1 cellular context compared by ENCODE assay signal in genomic region chr11:126303623-126304456, GRCh38.
TF ChIP-seq lines count a peak whose summit lies in the region.

A gene with protein sequence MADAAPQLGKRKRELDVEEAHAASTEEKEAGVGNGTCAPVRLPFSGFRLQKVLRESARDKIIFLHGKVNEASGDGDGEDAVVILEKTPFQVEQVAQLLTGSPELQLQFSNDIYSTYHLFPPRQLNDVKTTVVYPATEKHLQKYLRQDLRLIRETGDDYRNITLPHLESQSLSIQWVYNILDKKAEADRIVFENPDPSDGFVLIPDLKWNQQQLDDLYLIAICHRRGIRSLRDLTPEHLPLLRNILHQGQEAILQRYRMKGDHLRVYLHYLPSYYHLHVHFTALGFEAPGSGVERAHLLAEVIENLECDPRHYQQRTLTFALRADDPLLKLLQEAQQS (plus strand): TSS chr11:126304060. CDS start chr11:126304081, 21 bp downstream.

TF ChIP-seq in HepG2, 621 proteins besides CTCF, POLR2A, EP300 and RAD21 (continued from another document and continues in another):
- TF ChIP-seq, protein P1, sequence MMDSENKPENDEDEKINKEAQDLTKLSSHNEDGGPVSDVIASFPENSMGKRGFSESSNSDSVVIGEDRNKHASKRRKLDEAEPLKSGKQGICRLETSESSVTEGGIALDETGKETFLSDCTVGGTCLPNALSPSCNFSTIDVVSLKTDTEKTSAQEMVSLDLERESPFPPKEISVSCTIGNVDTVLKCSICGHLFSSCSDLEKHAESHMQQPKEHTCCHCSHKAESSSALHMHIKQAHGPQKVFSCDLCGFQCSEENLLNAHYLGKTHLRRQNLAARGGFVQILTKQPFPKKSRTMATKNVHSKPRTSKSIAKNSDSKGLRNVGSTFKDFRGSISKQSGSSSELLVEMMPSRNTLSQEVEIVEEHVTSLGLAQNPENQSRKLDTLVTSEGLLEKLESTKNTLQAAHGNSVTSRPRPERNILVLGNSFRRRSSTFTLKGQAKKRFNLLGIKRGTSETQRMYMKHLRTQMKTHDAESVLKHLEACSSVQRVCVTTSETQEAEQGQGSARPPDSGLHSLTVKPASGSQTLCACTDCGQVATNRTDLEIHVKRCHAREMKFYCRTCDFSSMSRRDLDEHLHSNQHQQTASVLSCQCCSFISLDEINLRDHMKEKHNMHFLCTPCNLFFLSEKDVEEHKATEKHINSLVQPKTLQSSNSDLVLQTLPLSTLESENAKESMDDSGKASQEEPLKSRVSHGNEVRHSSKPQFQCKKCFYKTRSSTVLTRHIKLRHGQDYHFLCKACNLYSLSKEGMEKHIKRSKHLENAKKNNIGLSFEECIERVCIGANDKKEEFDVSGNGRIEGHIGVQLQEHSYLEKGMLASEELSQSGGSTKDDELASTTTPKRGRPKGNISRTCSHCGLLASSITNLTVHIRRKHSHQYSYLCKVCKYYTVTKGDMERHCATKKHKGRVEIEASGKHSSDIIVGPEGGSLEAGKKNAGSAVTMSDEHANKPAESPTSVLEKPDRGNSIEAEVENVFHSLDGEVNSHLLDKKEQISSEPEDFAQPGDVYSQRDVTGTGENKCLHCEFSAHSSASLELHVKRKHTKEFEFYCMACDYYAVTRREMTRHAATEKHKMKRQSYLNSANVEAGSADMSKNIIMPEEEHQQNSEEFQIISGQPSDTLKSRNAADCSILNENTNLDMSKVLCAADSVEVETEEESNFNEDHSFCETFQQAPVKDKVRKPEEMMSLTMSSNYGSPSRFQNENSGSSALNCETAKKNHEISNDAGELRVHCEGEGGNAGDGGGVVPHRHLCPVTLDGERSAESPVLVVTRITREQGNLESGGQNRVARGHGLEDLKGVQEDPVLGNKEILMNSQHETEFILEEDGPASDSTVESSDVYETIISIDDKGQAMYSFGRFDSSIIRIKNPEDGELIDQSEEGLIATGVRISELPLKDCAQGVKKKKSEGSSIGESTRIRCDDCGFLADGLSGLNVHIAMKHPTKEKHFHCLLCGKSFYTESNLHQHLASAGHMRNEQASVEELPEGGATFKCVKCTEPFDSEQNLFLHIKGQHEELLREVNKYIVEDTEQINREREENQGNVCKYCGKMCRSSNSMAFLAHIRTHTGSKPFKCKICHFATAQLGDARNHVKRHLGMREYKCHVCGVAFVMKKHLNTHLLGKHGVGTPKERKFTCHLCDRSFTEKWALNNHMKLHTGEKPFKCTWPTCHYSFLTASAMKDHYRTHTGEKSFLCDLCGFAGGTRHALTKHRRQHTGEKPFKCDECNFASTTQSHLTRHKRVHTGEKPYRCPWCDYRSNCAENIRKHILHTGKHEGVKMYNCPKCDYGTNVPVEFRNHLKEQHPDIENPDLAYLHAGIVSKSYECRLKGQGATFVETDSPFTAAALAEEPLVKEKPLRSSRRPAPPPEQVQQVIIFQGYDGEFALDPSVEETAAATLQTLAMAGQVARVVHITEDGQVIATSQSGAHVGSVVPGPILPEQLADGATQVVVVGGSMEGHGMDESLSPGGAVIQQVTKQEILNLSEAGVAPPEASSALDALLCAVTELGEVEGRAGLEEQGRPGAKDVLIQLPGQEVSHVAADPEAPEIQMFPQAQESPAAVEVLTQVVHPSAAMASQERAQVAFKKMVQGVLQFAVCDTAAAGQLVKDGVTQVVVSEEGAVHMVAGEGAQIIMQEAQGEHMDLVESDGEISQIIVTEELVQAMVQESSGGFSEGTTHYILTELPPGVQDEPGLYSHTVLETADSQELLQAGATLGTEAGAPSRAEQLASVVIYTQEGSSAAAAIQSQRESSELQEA (CRISPR knock-in tag; IDR thresholded peaks at IDR 0.05; ENCODE audit: not compliant biosample characterization), result peak; percentile 97
- TF ChIP-seq GZF1 (CRISPR knock-in tag; IDR thresholded peaks at IDR 0.05), result peak; percentile 63; the same call in 1 of the 2 replicates
- TF ChIP-seq ZFYVE20 (CRISPR knock-in tag; IDR thresholded peaks at IDR 0.05; ENCODE audit: borderline replicate concordance, low read depth), result no peak
- TF ChIP-seq, protein P2, sequence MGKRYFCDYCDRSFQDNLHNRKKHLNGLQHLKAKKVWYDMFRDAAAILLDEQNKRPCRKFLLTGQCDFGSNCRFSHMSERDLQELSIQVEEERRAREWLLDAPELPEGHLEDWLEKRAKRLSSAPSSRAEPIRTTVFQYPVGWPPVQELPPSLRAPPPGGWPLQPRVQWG (CRISPR knock-in tag; IDR thresholded peaks at IDR 0.05; ENCODE audit: borderline replicate concordance, low read depth), result no peak
- TF ChIP-seq MAF1 (CRISPR knock-in tag; IDR thresholded peaks at IDR 0.05; ENCODE audit: borderline replicate concordance), result no peak
- TF ChIP-seq, protein P3, sequence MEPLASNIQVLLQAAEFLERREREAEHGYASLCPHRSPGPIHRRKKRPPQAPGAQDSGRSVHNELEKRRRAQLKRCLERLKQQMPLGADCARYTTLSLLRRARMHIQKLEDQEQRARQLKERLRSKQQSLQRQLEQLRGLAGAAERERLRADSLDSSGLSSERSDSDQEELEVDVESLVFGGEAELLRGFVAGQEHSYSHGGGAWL (CRISPR knock-in tag; IDR thresholded peaks at IDR 0.05), result peak; percentile 56
- TF ChIP-seq ZNF225 (CRISPR knock-in tag; IDR thresholded peaks at IDR 0.05), result peak; percentile 92
- no peak for TF ChIP-seq TCF7L2 (IDR thresholded peaks at IDR 0.05; ENCODE audit: low read depth, low read length)
- TF ChIP-seq ZNF781 (CRISPR knock-in tag; IDR thresholded peaks at IDR 0.05; ENCODE audit: borderline replicate concordance, not compliant biosample characterization), result no peak
- peak; percentile 28; the same call in 1 of the 2 replicates for TF ChIP-seq ZMYM3 (CRISPR knock-in tag; IDR thresholded peaks at IDR 0.05)
- TF ChIP-seq, protein P4, sequence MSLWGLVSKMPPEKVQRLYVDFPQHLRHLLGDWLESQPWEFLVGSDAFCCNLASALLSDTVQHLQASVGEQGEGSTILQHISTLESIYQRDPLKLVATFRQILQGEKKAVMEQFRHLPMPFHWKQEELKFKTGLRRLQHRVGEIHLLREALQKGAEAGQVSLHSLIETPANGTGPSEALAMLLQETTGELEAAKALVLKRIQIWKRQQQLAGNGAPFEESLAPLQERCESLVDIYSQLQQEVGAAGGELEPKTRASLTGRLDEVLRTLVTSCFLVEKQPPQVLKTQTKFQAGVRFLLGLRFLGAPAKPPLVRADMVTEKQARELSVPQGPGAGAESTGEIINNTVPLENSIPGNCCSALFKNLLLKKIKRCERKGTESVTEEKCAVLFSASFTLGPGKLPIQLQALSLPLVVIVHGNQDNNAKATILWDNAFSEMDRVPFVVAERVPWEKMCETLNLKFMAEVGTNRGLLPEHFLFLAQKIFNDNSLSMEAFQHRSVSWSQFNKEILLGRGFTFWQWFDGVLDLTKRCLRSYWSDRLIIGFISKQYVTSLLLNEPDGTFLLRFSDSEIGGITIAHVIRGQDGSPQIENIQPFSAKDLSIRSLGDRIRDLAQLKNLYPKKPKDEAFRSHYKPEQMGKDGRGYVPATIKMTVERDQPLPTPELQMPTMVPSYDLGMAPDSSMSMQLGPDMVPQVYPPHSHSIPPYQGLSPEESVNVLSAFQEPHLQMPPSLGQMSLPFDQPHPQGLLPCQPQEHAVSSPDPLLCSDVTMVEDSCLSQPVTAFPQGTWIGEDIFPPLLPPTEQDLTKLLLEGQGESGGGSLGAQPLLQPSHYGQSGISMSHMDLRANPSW (CRISPR knock-in tag; IDR thresholded peaks at IDR 0.05; ENCODE audit: borderline replicate concordance), result no peak; the same call in 1 of the 2 replicates
- TF ChIP-seq ZNF800 (CRISPR knock-in tag; IDR thresholded peaks at IDR 0.05), result peak; percentile 72; the same call in 1 of the 2 replicates
- 0 out of 2 replicates have a peak, but pooled peaks have one; percentile 65 for TF ChIP-seq ZNF761 (CRISPR knock-in tag; conservative IDR thresholded peaks at IDR 0.05)
- TF ChIP-seq IRF2 (CRISPR knock-in tag; IDR thresholded peaks at IDR 0.05), result peak; percentile 66
- TF ChIP-seq TBP (CRISPR knock-in tag; IDR thresholded peaks at IDR 0.05), result no peak
- TF ChIP-seq RFX3 (CRISPR knock-in tag; IDR thresholded peaks at IDR 0.05), result no peak
- peak; percentile 89 for TF ChIP-seq ZNF788 (CRISPR knock-in tag; IDR thresholded peaks at IDR 0.05; ENCODE audit: borderline replicate concordance)
- peak; percentile 67; the same call in 1 of the 2 replicates for TF ChIP-seq RXRB (CRISPR knock-in tag; IDR thresholded peaks at IDR 0.05; ENCODE audit: borderline replicate concordance)
- TF ChIP-seq SOX13 (IDR thresholded peaks at IDR 0.05), result no peak
- peak in 1 of 2 experiments; percentile 42; a peak in 2 of 4 replicates for TF ChIP-seq SOX13 (CRISPR knock-in tag; conservative IDR thresholded peaks at IDR 0.05 in 1 of 2, IDR thresholded peaks at IDR 0.05 in 1 of 2)
- peak; percentile 97 for TF ChIP-seq DMAP1 (CRISPR knock-in tag; IDR thresholded peaks at IDR 0.05)
- TF ChIP-seq ARNT (IDR thresholded peaks at IDR 0.05), result no peak
- TF ChIP-seq ZNF318 (CRISPR knock-in tag; IDR thresholded peaks at IDR 0.05), result peak; percentile 90
- TF ChIP-seq HIVEP1 (CRISPR knock-in tag; IDR thresholded peaks at IDR 0.05), result peak; percentile 89
- TF ChIP-seq MYPOP (CRISPR knock-in tag; IDR thresholded peaks at IDR 0.05), result peak; percentile 78
- TF ChIP-seq CEBPB (IDR thresholded peaks at IDR 0.05; ENCODE audit: borderline replicate concordance, low read depth, low read length), result no peak
- TF ChIP-seq ZNF274 (CRISPR knock-in tag; IDR thresholded peaks at IDR 0.05), result peak; percentile 98
- TF ChIP-seq TMF1 (CRISPR knock-in tag; IDR thresholded peaks at IDR 0.05; ENCODE audit: low read depth), result peak; percentile 93
- peak; percentile 69; the same call in 1 of the 2 replicates for TF ChIP-seq MLLT10 (CRISPR knock-in tag; IDR thresholded peaks at IDR 0.05)
- peak; percentile 72; the same call in 1 of the 2 replicates for TF ChIP-seq ZBTB7A (CRISPR knock-in tag; IDR thresholded peaks at IDR 0.05)
- 0 out of 2 replicates have a peak, but pooled peaks have one; percentile 34 for TF ChIP-seq JDP2 (CRISPR knock-in tag; IDR thresholded peaks at IDR 0.05; ENCODE audit: borderline replicate concordance)
- TF ChIP-seq ZNF510 (CRISPR knock-in tag; IDR thresholded peaks at IDR 0.05; ENCODE audit: low read depth), result peak; percentile 97; the same call in 1 of the 2 replicates
- TF ChIP-seq NFKBIZ (CRISPR knock-in tag; IDR thresholded peaks at IDR 0.05), result peak; percentile 77; the same call in 1 of the 2 replicates
